In genomic region chr2:736939-737338, GRCh38 we compare ENCODE assay signal across 1 cellular context.
TF ChIP-seq lines count a peak whose summit lies in the region.

No MANE protein-coding gene starts in this region.

TF ChIP-seq in SK-N-SH, 30 proteins besides CTCF, POLR2A, EP300 and RAD21 (continued from another document):
- TF ChIP-seq, protein P1, sequence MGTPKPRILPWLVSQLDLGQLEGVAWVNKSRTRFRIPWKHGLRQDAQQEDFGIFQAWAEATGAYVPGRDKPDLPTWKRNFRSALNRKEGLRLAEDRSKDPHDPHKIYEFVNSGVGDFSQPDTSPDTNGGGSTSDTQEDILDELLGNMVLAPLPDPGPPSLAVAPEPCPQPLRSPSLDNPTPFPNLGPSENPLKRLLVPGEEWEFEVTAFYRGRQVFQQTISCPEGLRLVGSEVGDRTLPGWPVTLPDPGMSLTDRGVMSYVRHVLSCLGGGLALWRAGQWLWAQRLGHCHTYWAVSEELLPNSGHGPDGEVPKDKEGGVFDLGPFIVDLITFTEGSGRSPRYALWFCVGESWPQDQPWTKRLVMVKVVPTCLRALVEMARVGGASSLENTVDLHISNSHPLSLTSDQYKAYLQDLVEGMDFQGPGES (IDR thresholded peaks at IDR 0.05; ENCODE audit: low read depth, low read length) = no peak
- TF ChIP-seq TCF12 (IDR thresholded peaks at IDR 0.05) (no peak), TEAD4 (IDR thresholded peaks at IDR 0.05; ENCODE audit: borderline replicate concordance, insufficient read depth) (no peak), RCOR1 (IDR thresholded peaks at IDR 0.05; ENCODE audit: low read length) (no peak), GABPA (IDR thresholded peaks at IDR 0.05; ENCODE audit: low read depth) (no peak), USF2 (IDR thresholded peaks at IDR 0.05; ENCODE audit: borderline replicate concordance, low read depth, low read length) (no peak), EZH2phosphoT487 (IDR thresholded peaks at IDR 0.05; ENCODE audit: borderline replicate concordance, low read depth) (no peak), YY1 (IDR thresholded peaks at IDR 0.05; ENCODE audit: low read depth) (no peak)
- TF ChIP-seq, protein P2, sequence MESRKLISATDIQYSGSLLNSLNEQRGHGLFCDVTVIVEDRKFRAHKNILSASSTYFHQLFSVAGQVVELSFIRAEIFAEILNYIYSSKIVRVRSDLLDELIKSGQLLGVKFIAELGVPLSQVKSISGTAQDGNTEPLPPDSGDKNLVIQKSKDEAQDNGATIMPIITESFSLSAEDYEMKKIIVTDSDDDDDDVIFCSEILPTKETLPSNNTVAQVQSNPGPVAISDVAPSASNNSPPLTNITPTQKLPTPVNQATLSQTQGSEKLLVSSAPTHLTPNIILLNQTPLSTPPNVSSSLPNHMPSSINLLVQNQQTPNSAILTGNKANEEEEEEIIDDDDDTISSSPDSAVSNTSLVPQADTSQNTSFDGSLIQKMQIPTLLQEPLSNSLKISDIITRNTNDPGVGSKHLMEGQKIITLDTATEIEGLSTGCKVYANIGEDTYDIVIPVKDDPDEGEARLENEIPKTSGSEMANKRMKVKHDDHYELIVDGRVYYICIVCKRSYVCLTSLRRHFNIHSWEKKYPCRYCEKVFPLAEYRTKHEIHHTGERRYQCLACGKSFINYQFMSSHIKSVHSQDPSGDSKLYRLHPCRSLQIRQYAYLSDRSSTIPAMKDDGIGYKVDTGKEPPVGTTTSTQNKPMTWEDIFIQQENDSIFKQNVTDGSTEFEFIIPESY (IDR thresholded peaks at IDR 0.05; ENCODE audit: borderline replicate concordance, low read depth) = no peak
- TF ChIP-seq, protein P3, sequence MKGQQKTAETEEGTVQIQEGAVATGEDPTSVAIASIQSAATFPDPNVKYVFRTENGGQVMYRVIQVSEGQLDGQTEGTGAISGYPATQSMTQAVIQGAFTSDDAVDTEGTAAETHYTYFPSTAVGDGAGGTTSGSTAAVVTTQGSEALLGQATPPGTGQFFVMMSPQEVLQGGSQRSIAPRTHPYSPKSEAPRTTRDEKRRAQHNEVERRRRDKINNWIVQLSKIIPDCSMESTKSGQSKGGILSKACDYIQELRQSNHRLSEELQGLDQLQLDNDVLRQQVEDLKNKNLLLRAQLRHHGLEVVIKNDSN (IDR thresholded peaks at IDR 0.05; ENCODE audit: borderline replicate concordance, low read depth) = no peak
TF ChIP-seq in SK-N-SH: peak in this region for 0.
